Comparison of ENCODE assay signal across 20 cellular contexts in the genomic region with DNA sequence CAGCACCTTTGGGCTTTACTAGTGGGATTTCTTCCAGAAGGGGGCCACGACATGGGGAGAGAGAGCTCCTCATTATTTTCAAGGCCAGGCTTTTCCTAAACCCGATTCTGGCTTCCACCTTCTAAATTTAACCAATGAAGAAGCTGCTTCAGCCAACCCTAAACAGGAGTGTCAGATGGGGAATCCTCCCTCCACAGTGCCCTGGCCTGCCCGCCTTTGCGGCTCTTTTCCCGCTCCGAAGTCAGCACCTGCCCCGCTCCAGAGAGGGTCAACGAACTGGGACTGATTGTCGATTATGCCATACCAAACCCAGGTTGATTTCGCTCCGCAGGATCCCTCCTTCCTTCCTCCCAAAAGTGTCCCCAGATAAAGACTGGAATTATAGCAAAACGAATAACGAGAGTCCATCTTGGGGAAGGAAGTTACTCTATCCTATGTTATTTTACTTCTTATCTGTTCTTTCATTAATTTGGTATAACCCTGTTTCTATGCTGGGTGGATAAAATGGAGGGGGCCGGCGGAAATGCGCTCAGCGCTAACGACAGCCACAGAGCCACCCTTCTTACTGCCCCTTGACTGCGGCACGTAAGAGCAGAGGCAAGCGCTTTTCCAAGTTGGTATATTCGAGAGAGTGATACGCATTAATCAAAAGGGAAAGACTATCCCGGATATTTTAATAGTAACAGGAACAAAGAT. TPM values are rescaled to one million over a fixed set of nuclear protein-coding genes. Genes with fewer than 3 reads are reported as not detected.
DNase-seq lines count a peak whose midpoint lies in the region; ATAC-seq, FAIRE-seq and TF ChIP-seq lines count a peak whose summit lies in the region.
"Had no signal": no experiment of that assay in that cellular context is flagged by ENCODE, and none has a peak within 500 bp of the region (broad histone marks: within the 10 kb centered on the region; RNA-seq: fewer than 3 reads in every experiment).

No MANE protein-coding gene starts in this region.

- H2BK20ac ChIP-seq in H1 (ENCODE audit: low read length): no peak overlapping the region

- no peak overlapping the region for H2BK5ac ChIP-seq in H1 (ENCODE audit: low read depth, low read length)

- H2BK15ac ChIP-seq in H1 (ENCODE audit: low read length): no peak overlapping the region

- H3K27me3 Mint-ChIP-seq in neural crest cell (ENCODE audit: low read depth): peaks cover 99% of the 10 kb centered on the region

- H3K4ac ChIP-seq in H1 (replicated peaks; ENCODE audit: insufficient read length, low read depth, low read length): no peak overlapping the region

- TF ChIP-seq RAD21 in H1 (IDR thresholded peaks at IDR 0.05 in 1 of 2, conservative IDR thresholded peaks at IDR 0.05 in 1 of 2; ENCODE audit: low read depth in 2 of 2, low read length in 2 of 2): no peak

- H3K9me3 ChIP-seq in H1 (ENCODE audit: insufficient read depth in 2 of 2, low read depth in 1 of 2, low read length in 1 of 2): no peaks in the 10 kb centered on the region
- H3K9me3 ChIP-seq: heart right ventricle, right atrium auricular region had no signal

- H3K36me3 Mint-ChIP-seq in neural crest cell (ENCODE audit: low read depth): peaks cover 2% of the 10 kb centered on the region
- H3K36me3 Mint-ChIP-seq: natural killer cell had no signal

- H3K36me3 ChIP-seq in H7 (replicated peaks; ENCODE audit: control insufficient read depth, insufficient read depth, low read length): no peaks in the 10 kb centered on the region
- no peaks in the 10 kb centered on the region for H3K36me3 ChIP-seq in H1 (ENCODE audit: control insufficient read depth in 2 of 4, insufficient read depth in 4 of 4, low read length in 3 of 4)
- H3K36me3 ChIP-seq: right atrium auricular region had no signal

- peak; percentile 82 for FAIRE-seq in GM12892 (lab: Jason Lieb, UNC)
- no peak for FAIRE-seq in H1 (lab: Jason Lieb, UNC)
- FAIRE-seq: H54 had no signal

- H3K4me3 ChIP-seq in H7 (ENCODE audit: insufficient read depth, low read depth, low read length) (peak overlapping the region; percentile 6; the same call in 1 of the 2 replicates), H1 (ENCODE audit: extremely low read depth in 1 of 4, insufficient read depth in 2 of 4, low read depth in 3 of 4, low read length in 4 of 4) (peak overlapping the region in 3 of 4 experiments; percentile 33 to 63 (median 48); a peak in 5 of 8 replicates), dorsolateral prefrontal cortex (no peak overlapping the region)
- H3K4me3 ChIP-seq: right atrium auricular region had no signal

- H3K27me3 ChIP-seq in H7 (ENCODE audit: control insufficient read depth, insufficient read depth, low read length) (peaks cover 76% of the 10 kb centered on the region), H1 (replicated peaks in 1 of 4; ENCODE audit: control insufficient read depth in 3 of 4, extremely low read depth in 1 of 4, insufficient read depth in 3 of 4, low read length in 3 of 4) (peaks cover 39 to 71% (median 58%) of the 10 kb centered on the region in 4 experiments), dorsolateral prefrontal cortex (peaks cover 27 to 100% (median 81%) of the 10 kb centered on the region in 45 donors)

- intact Hi-C loops in dorsolateral prefrontal cortex (cut with DNase I): no loop called here

- no peak overlapping the region for H3K9ac ChIP-seq in H1 (replicated peaks in 1 of 4; ENCODE audit: extremely low read depth in 1 of 4, low read depth in 3 of 4, low read length in 3 of 4)

- TF ChIP-seq EP300 in H1 (IDR thresholded peaks at IDR 0.05; ENCODE audit: borderline replicate concordance in 1 of 2, low read depth in 2 of 2, low read length in 2 of 2): no peak

- peaks cover 4 to 5% of the 10 kb centered on the region in 2 experiments for H4K20me1 ChIP-seq in H1 (replicated peaks in 1 of 2; ENCODE audit: control insufficient read depth in 1 of 2, insufficient read depth in 2 of 2, low read length in 2 of 2)

- TF ChIP-seq CTCF in H1 (IDR thresholded peaks at IDR 0.05; ENCODE audit: control extremely low read depth in 1 of 3, insufficient read depth in 1 of 3, low read depth in 1 of 3, low read length in 3 of 3) (no peak), neural crest cell (conservative IDR thresholded peaks at IDR 0.05) (no peak), dorsolateral prefrontal cortex (IDR thresholded peaks at IDR 0.05 in 54 of 56, conservative IDR thresholded peaks at IDR 0.05 in 2 of 56; ENCODE audit: low read depth in 1 of 56, partially characterized antibody in 56 of 56) (no peak)

- H3K23ac ChIP-seq in H1 (ENCODE audit: insufficient read length): no peak overlapping the region

- peaks cover 23% of the 10 kb centered on the region; the same call in 1 of the 2 replicates for H3K23me2 ChIP-seq in H1 (ENCODE audit: low read depth, low read length)

- WGBS in H1 (ENCODE audit: extremely low coverage in 1 of 2, insufficient coverage in 1 of 2, insufficient read length in 1 of 2, insufficient replicate concordance in 2 of 2, low coverage in 1 of 2, low lambda C conversion rate in 2 of 2, missing lambda C conversion rate in 1 of 2), 2 experiments: 2% methylated on average over 24 of the region's 24 CpGs; no CpG with 5 or more reads in 1 of the 2 experiments

- H2AFZ ChIP-seq in H1 (ENCODE audit: low read length): no peak overlapping the region

- H3K14ac ChIP-seq in H1 (ENCODE audit: insufficient read length): no peak overlapping the region

- H3K27ac Mint-ChIP-seq in neural crest cell (ENCODE audit: unreplicated experiment): no peak overlapping the region
- H3K27ac Mint-ChIP-seq: activated CD8-positive, alpha-beta T cell treated with anti-CD3 and anti-CD28 coated beads, Interleukin-2, amount 10 ng/mL, durations not matched to agents 7 days and 5 days; activated T-helper 17 cell treated with anti-CD3 and anti-CD28 coated beads, Interleukin-2, amount 50 U/mL, for 72 hours; natural killer cell had no signal

- H3K4me3 Mint-ChIP-seq in neural crest cell: peak overlapping the region; percentile 36
- H3K4me3 Mint-ChIP-seq: activated CD8-positive, alpha-beta T cell treated with anti-CD3 and anti-CD28 coated beads, Interleukin-2, amount 10 ng/mL, durations not matched to agents 7 days and 5 days; activated T-helper 17 cell treated with anti-CD3 and anti-CD28 coated beads, Interleukin-2, amount 50 U/mL, for 72 hours; natural killer cell had no signal

- no peaks in the 10 kb centered on the region for H3K79me1 ChIP-seq in H1 (ENCODE audit: low read depth, low read length)

- no peak overlapping the region for H4K5ac ChIP-seq in H1 (ENCODE audit: insufficient read length, low read depth, low read length)

- no peak overlapping the region for H2BK12ac ChIP-seq in H1 (ENCODE audit: low read depth, low read length)

- H4K8ac ChIP-seq in H1 (ENCODE audit: extremely low read depth, insufficient read depth, low read length): no peak overlapping the region

- DNase-seq in GM12892 (ENCODE audit: insufficient read length) (no peak), H7 (peak; percentile 59), H1 (ENCODE audit: low read depth in 1 of 2, low spot score in 2 of 2) (peak in 1 of 2 experiments; percentile 66), neural crest cell (ENCODE audit: low read depth, low spot score) (no peak), dorsolateral prefrontal cortex (no peak), NCI-H526 (lab: John Stamatoyannopoulos, UW) (no peak)
- DNase-seq in activated CD4-positive, CD25-positive, alpha-beta regulatory T cell treated with anti-CD3 and anti-CD28 coated beads, Interleukin-2, amount 50 U/mL, for 72 hours: no peak
- DNase-seq: activated CD8-positive, alpha-beta T cell treated with anti-CD3 and anti-CD28 coated beads, Interleukin-2, amount 10 ng/mL, durations not matched to agents 7 days and 5 days; anterior cingulate cortex; heart right ventricle; left ventricle myocardium superior; natural killer cell; NCI-H1436 treated with DMSO at 0.1 percent for 48 hours; NCI-H345; stimulated activated CD4-positive, alpha-beta T cell treated with anti-CD3 and anti-CD28 coated beads, Interleukin-2, amount 100 ng/mL, for 24 hours had no signal

- no peaks in the 10 kb centered on the region for H3K79me2 ChIP-seq in H1 (ENCODE audit: control insufficient read depth in 1 of 2, insufficient read depth in 2 of 2, low read length in 2 of 2)

- TF ChIP-seq POLR2A in GM12892 (IDR thresholded peaks at IDR 0.05; ENCODE audit: low read depth, low read length): no peak
- TF ChIP-seq POLR2A in H1 (IDR thresholded peaks at IDR 0.05; ENCODE audit: control extremely low read depth in 1 of 2, low read depth in 2 of 2, low read length in 2 of 2): no peak

- peaks cover 2 to 10% (median 4%) of the 10 kb centered on the region in 4 experiments; a peak in 5 of 7 replicates for H3K4me1 ChIP-seq in H1 (replicated peaks in 1 of 4; ENCODE audit: control insufficient read depth in 3 of 4, insufficient read depth in 4 of 4, low read length in 3 of 4)

- H4K91ac ChIP-seq in H1 (replicated peaks; ENCODE audit: insufficient read length, low read length): no peak overlapping the region

- H3K4me1 Mint-ChIP-seq in neural crest cell: peaks cover 18% of the 10 kb centered on the region

- ATAC-seq in GM21825 (IDR thresholded peaks at IDR 0.05; ENCODE audit: unreplicated experiment): no peak
- ATAC-seq: activated CD8-positive, alpha-beta T cell treated with anti-CD3 and anti-CD28 coated beads, Interleukin-2, amount 10 ng/mL, durations not matched to agents 7 days and 5 days; activated T-helper 17 cell treated with anti-CD3 and anti-CD28 coated beads, Interleukin-2, amount 50 U/mL, for 72 hours; left ventricle myocardium superior; natural killer cell had no signal

- no peak overlapping the region for H3K27ac ChIP-seq in H1 (ENCODE audit: low read depth, low read length)
- H3K27ac ChIP-seq in dorsolateral prefrontal cortex: no peak overlapping the region
- H3K27ac ChIP-seq: heart right ventricle, right atrium auricular region had no signal

- peak overlapping the region; percentile 66 to 82 for H3K4me2 ChIP-seq in H1 (ENCODE audit: insufficient read depth in 1 of 2, low read depth in 2 of 2, low read length in 2 of 2)

- POLR2A ChIA-PET in H1 (lab: Charles Lee; ENCODE audit: partially characterized antibody): interaction anchor here (0.7 to 2.0 kb wide), 4 partner anchors 12 to 114 kb away, joined by 3 to 9 read pairs (median 4); partner anchors contain the start of gene RSRC1

- CTCF ChIA-PET in H1 (lab: Charles Lee; ENCODE audit: partially characterized antibody): interaction anchor here (0.9 to 3.7 kb wide), 7 partner anchors 8 to 339 kb away, joined by 3 to 43 read pairs (median 5); partner anchors contain the start of gene RSRC1

- no peak overlapping the region for H3K18ac ChIP-seq in H1 (ENCODE audit: extremely low read depth, low read length)

- no peak overlapping the region for H2AK5ac ChIP-seq in H1 (ENCODE audit: low read depth, low read length)

- H3K9me3 Mint-ChIP-seq in neural crest cell: no peaks in the 10 kb centered on the region
- H3K9me3 Mint-ChIP-seq: natural killer cell had no signal

- H3K56ac ChIP-seq in H1 (replicated peaks; ENCODE audit: insufficient read length, low read depth, low read length): no peak overlapping the region

- no peak overlapping the region for H2BK120ac ChIP-seq in H1 (replicated peaks; ENCODE audit: low read depth, low read length)

RNA-seq across cellular contexts. Expression of gene SHOX2, which starts 10.8 kb away (rescaled TPM):
- 0.17 TPM for polyA plus RNA-seq in GM12892 (2012; ENCODE audit: missing spikeins)
- total RNA-seq in H7 (2014; rRNA removed; shearing (Covaris generic)): not detected in 2 replicates
- total RNA-seq in H1 (2021; fragmentation: NEBNext Ultra II Directional; extraction: Animal tissue kit (Norgen Biotek cat#: 25700)): 0.11 and 0.29 TPM in 2 replicates
- 0.03 TPM in 2 replicates for polyA plus RNA-seq in H1 (2011; rRNA removed)
- polyA plus RNA-seq in H1 (2011; cell fraction: cytosol; rRNA removed): 0.04 TPM
- polyA plus RNA-seq in H1 (2011; cell fraction: nucleus; rRNA removed): 0.10 TPM
- 0.04 to 0.12 TPM (median 0.08 TPM) in 3 of 4 replicates, not detected in the other for polyA plus RNA-seq in H1 (2012, experiment 1 of 2)
- polyA plus RNA-seq in H1 (2012, experiment 2 of 2): not detected
- polyA plus RNA-seq in H1 (2013, experiment 1 of 2): 0.18 TPM
- polyA plus RNA-seq in H1 (2013, experiment 2 of 2): 0.06 TPM
- 0.10 TPM in 1 of 2 replicates, not detected in the other for polyA minus RNA-seq in H1 (2011; rRNA and poly(A)+ RNA removed)
- not detected for polyA minus RNA-seq in H1 (2011; cell fraction: cytosol; rRNA and poly(A)+ RNA removed)
- not detected for polyA minus RNA-seq in H1 (2011; cell fraction: nucleus; rRNA and poly(A)+ RNA removed)
- total RNA-seq in neural crest cell: 2.4 and 2.5 TPM in 2 replicates
- total RNA-seq in dorsolateral prefrontal cortex: 1 to 10 TPM in 1 of 120 experiments, under 1 TPM in 29, not detected in 90; 0.13 to 1.0 (median 0.32) TPM
- total RNA-seq: activated CD8-positive, alpha-beta T cell treated with anti-CD3 and anti-CD28 coated beads, Interleukin-2, amount 10 ng/mL, durations not matched to agents 7 days and 5 days; activated T-helper 17 cell treated with anti-CD3 and anti-CD28 coated beads, Interleukin-2, amount 50 U/mL, for 72 hours; natural killer cell; temporal lobe had no signal

RNA-seq across cellular contexts. Expression of gene RSRC1, which starts 14.4 kb away (rescaled TPM):
- 33.7 TPM for polyA plus RNA-seq in GM12892 (2012; ENCODE audit: missing spikeins)
- total RNA-seq in H7 (2014; rRNA removed; shearing (Covaris generic)): 21.7 and 26.9 TPM in 2 replicates
- total RNA-seq in H1 (2021; fragmentation: NEBNext Ultra II Directional; extraction: Animal tissue kit (Norgen Biotek cat#: 25700)): 27.9 and 29.5 TPM in 2 replicates
- polyA plus RNA-seq in H1 (2011; rRNA removed): 1.6 and 2.0 TPM in 2 replicates
- 5.4 TPM for polyA plus RNA-seq in H1 (2011; cell fraction: cytosol; rRNA removed)
- polyA plus RNA-seq in H1 (2011; cell fraction: nucleus; rRNA removed): 4.0 TPM
- 18.4 to 20.9 TPM (median 19.2 TPM) in 4 replicates for polyA plus RNA-seq in H1 (2012, experiment 1 of 2)
- 1.1 TPM for polyA plus RNA-seq in H1 (2012, experiment 2 of 2)
- polyA plus RNA-seq in H1 (2013, experiment 1 of 2): 23.7 TPM
- polyA plus RNA-seq in H1 (2013, experiment 2 of 2): 22.1 TPM
- polyA minus RNA-seq in H1 (2011; rRNA and poly(A)+ RNA removed): 8.3 and 15.4 TPM in 2 replicates
- 10.4 TPM for polyA minus RNA-seq in H1 (2011; cell fraction: cytosol; rRNA and poly(A)+ RNA removed)
- polyA minus RNA-seq in H1 (2011; cell fraction: nucleus; rRNA and poly(A)+ RNA removed): 28.0 TPM
- total RNA-seq in neural crest cell (36.9 and 40.6 TPM in 2 replicates), dorsolateral prefrontal cortex (10 to 100 TPM; 38.1 to 73.7 (median 55.2) TPM)

Comparison
In these comparisons a context has a peak if more than half of its experiments do, and no peak if none do; other contexts are left out.
1. H3K4me3 ChIP-seq: peak in H7 (single experiment) and H1 (3 of 4); none in dorsolateral prefrontal cortex (0 of 59).